ENCODE assay signal across 26 cellular contexts in the genomic region with DNA sequence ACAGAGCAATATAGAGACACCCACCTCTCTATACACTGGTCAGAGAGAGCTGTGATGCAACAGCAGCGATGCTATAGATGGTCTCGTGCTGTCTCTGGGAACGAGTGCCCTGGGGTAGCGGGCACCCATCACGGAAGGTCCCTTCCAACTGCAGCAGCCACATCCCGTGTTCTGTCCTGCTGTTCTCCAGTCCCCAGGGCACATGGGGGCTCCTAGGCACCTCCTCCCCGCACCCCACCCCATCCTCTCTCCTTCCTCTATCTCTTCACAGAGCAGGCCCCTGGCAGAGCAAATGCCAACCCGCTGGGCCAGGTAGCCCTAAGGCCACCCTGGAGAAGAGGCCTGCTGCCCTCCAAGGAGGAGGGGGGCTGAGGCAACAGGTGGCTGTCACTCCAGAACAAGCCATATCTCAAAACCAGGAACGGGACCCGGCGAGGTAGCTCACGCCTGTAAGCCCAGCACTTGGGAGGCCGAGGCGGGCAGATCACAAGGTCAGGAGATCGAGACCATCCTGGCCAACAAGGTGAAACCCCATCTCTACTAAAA. TPM values are rescaled to one million over a fixed set of nuclear protein-coding genes. Genes with fewer than 3 reads are reported as not detected.
"Had no signal": no experiment of that assay in that cellular context is flagged by ENCODE, and none has a peak within 500 bp of the region (broad histone marks: within the 10 kb centered on the region; RNA-seq: fewer than 3 reads in every experiment).

No MANE protein-coding gene starts in this region.

- H3K4me1 ChIP-seq: psoas muscle, right lobe of liver, uterus had no signal

- ATAC-seq: heart left ventricle; naive thymus-derived CD4-positive, alpha-beta T cell; psoas muscle; right lobe of liver; stimulated activated effector memory CD8-positive, alpha-beta T cell treated with anti-CD3 and anti-CD28 coated beads, Interleukin-12 subunit alpha, Interleukin-12 subunit beta, amount 100 ng/mL, for 72 hours had no signal

- H3K36me3 Mint-ChIP-seq: naive thymus-derived CD4-positive, alpha-beta T cell had no signal

- DNase-seq: dorsolateral prefrontal cortex; effector CD8-positive, alpha-beta T cell; foreskin melanocyte; heart left ventricle; hippocampal formation; kidney glomerular epithelial cell; mammary epithelial cell; naive thymus-derived CD4-positive, alpha-beta T cell; nephron progenitor cell; retina; right lobe of liver; stimulated activated CD4-positive, alpha-beta T cell treated with anti-CD3 and anti-CD28 coated beads, Interleukin-4, amount 100 ng/mL, for 1 hour; stimulated activated CD8-positive, alpha-beta memory T cell treated with anti-CD3 and anti-CD28 coated beads, Interleukin-4, amount 100 ng/mL, for 48 hours; tibial artery; upper lobe of left lung; uterus had no signal

- H3K9me3 ChIP-seq: heart left ventricle, neutrophil, psoas muscle, right lobe of liver, tibial artery, upper lobe of left lung, uterus had no signal

- H3K36me3 ChIP-seq: heart left ventricle, neutrophil, right lobe of liver, tibial artery, upper lobe of left lung, uterus had no signal

- H3K27me3 ChIP-seq: right lobe of liver had no signal

- H3K27ac ChIP-seq: dorsolateral prefrontal cortex, heart left ventricle, neutrophil, psoas muscle, right lobe of liver, tibial artery, uterus had no signal

- H3K27ac Mint-ChIP-seq: nephron progenitor cell; stimulated activated effector memory CD8-positive, alpha-beta T cell treated with anti-CD3 and anti-CD28 coated beads, Interleukin-12 subunit alpha, Interleukin-12 subunit beta, amount 100 ng/mL, for 72 hours; stimulated activated naive CD8-positive, alpha-beta T cell treated with anti-CD3 and anti-CD28 coated beads, Interleukin-15, Interleukin-2, amounts not matched to agents 100 ng/mL and 50 ng/mL, for 24 hours had no signal

- H3K4me3 Mint-ChIP-seq: naive thymus-derived CD4-positive, alpha-beta T cell; nephron progenitor cell; stimulated activated effector memory CD8-positive, alpha-beta T cell treated with anti-CD3 and anti-CD28 coated beads, Interleukin-12 subunit alpha, Interleukin-12 subunit beta, amount 100 ng/mL, for 72 hours; stimulated activated naive CD8-positive, alpha-beta T cell treated with anti-CD3 and anti-CD28 coated beads, Interleukin-15, Interleukin-2, amounts not matched to agents 100 ng/mL and 50 ng/mL, for 24 hours had no signal

- H3K4me1 Mint-ChIP-seq: stimulated activated effector memory CD8-positive, alpha-beta T cell treated with anti-CD3 and anti-CD28 coated beads, Interleukin-12 subunit alpha, Interleukin-12 subunit beta, amount 100 ng/mL, for 72 hours had no signal

- H3K9me3 Mint-ChIP-seq: naive thymus-derived CD4-positive, alpha-beta T cell; nephron progenitor cell; stimulated activated effector memory CD8-positive, alpha-beta T cell treated with anti-CD3 and anti-CD28 coated beads, Interleukin-12 subunit alpha, Interleukin-12 subunit beta, amount 100 ng/mL, for 72 hours; stimulated activated naive CD8-positive, alpha-beta T cell treated with anti-CD3 and anti-CD28 coated beads, Interleukin-15, Interleukin-2, amounts not matched to agents 100 ng/mL and 50 ng/mL, for 24 hours had no signal

- H3K4me3 ChIP-seq: dorsolateral prefrontal cortex, heart left ventricle, psoas muscle, right lobe of liver, tibial artery, upper lobe of left lung, uterus had no signal

RNA-seq across cellular contexts. Expression of a gene that starts 8.2 kb away (rescaled TPM):
- total RNA-seq: glomerular endothelial cell; liver; mesenteric fat pad; mononuclear cell; naive thymus-derived CD4-positive, alpha-beta T cell; psoas muscle; right lobe of liver had no signal
- polyA plus RNA-seq: liver; naive thymus-derived CD4-positive, alpha-beta T cell had no signal

RNA-seq across cellular contexts. Expression of a gene that starts 34.3 kb away (rescaled TPM):
- total RNA-seq: dorsolateral prefrontal cortex; glomerular endothelial cell; heart left ventricle; mammary epithelial cell; mesenteric fat pad; mononuclear cell; naive thymus-derived CD4-positive, alpha-beta T cell; osteoblast; psoas muscle; temporal lobe; upper lobe of left lung; uterus had no signal
- polyA plus RNA-seq: heart left ventricle; liver; mammary epithelial cell; naive thymus-derived CD4-positive, alpha-beta T cell had no signal
